In the genomic region with DNA sequence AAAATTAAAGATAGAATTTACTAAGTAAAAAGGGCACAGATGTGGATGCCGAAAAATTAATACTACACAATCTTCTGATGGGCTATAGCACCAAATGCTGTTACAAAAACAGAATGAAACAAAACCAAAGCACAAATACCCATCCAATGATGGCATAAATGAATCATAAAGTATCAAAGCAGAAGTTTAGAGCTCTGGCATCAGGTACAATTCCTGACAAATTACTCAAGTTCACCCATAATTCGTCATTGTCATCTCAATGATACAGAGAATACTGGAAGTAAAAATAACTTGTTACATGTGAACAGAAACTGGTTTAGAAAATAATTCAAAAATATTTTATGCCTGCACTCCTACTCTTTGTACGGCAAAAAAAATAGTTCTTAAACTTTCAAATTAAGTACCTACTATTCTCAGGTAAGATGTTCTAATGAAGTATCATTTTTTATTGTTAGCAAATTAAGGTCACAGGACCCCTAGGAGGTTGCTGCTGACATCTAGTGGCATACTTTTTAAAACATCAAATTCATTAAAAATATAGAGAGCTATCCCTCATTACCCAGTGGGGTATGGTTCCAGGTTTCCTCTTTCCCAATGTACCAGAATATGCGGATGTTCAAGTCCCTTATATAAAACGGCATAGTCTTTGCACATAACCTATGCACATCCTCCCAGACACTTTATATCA, we compare ENCODE assay signal across 8 cellular contexts.
DNase-seq lines count a peak whose midpoint lies in the region; ATAC-seq, FAIRE-seq and TF ChIP-seq lines count a peak whose summit lies in the region.

No MANE protein-coding gene starts in this region.

- intact Hi-C loops in OCI-LY7 (cut with micrococcal nuclease; ENCODE audit: unreplicated experiment), result loop anchor here (5.0 kb wide), 2 partner anchors 368 to 593 kb away; no protein-coding TSS in a partner anchor
- intact Hi-C loops in esophagus muscularis mucosa (cut with DNase I), result loop anchor here (10.0 kb wide), 2 partner anchors 365 to 595 kb away; no protein-coding TSS in a partner anchor

- 70% methylated on average over 5 of the region's 5 CpGs for WGBS in esophagus muscularis mucosa
- 70 to 72% methylated on average over 5 of the region's 5 CpGs for WGBS in tibial nerve, 2 donors

- H3K27ac ChIP-seq in OCI-LY7 (ENCODE audit: low read depth, low read length, poor library complexity, severe bottlenecking) (no peak overlapping the region), esophagus muscularis mucosa (replicated peaks in 1 of 4) (no peak overlapping the region), tibial nerve (no peak overlapping the region)

- peak; percentile 16 for DNase-seq in ACHN
- peak; percentile 5 for DNase-seq in OCI-LY7 (ENCODE audit: low spot score)
- DNase-seq in esophagus muscularis mucosa (ENCODE audit: extremely low spot score), result no peak
- no peak for DNase-seq in tibial nerve (ENCODE audit: low spot score in 2 of 2)
- no peak for DNase-seq in MG63

- no peaks in the 10 kb centered on the region for H3K27me3 ChIP-seq in esophagus muscularis mucosa
- no peaks in the 10 kb centered on the region for H3K27me3 ChIP-seq in tibial nerve
- no peaks in the 10 kb centered on the region for H3K27me3 ChIP-seq in MG63

- H3K79me2 ChIP-seq in OCI-LY7 (ENCODE audit: insufficient read depth, low read depth, low read length), result no peaks in the 10 kb centered on the region

- ATAC-seq in GM21786 (IDR thresholded peaks at IDR 0.05; ENCODE audit: unreplicated experiment) (no peak), HG03097 (IDR thresholded peaks at IDR 0.05; ENCODE audit: low FRiP score, unreplicated experiment) (no peak)

- H3K9me3 ChIP-seq in OCI-LY7 (ENCODE audit: low read length), result no peaks in the 10 kb centered on the region
- no peaks in the 10 kb centered on the region for H3K9me3 ChIP-seq in esophagus muscularis mucosa
- H3K9me3 ChIP-seq in tibial nerve, result no peaks in the 10 kb centered on the region
- H3K9me3 ChIP-seq in MG63, result no peaks in the 10 kb centered on the region

- no peaks in the 10 kb centered on the region for H3K9me2 ChIP-seq in OCI-LY7 (ENCODE audit: insufficient read depth, low read length)

- H3K4me2 ChIP-seq in OCI-LY7 (ENCODE audit: low read length), result no peak overlapping the region

- in situ Hi-C loops in ACHN (cut with HindIII; ENCODE audit: low pct_ligation_motif_present, low pct_unique_long_range_greater_than_20kb, low sequenced_read_pairs), result no loop called here

- BruUV-seq in OCI-LY7 (replicated peaks; lab: Mats Ljungman, UMichigan), result no TSS peak

- TF ChIP-seq CTCF in OCI-LY7 (conservative IDR thresholded peaks at IDR 0.05; ENCODE audit: low read length) (peak; percentile 76), esophagus muscularis mucosa (IDR thresholded peaks at IDR 0.05) (peak in 2 of 3 experiments; percentile 28 to 42), tibial nerve (IDR thresholded peaks at IDR 0.05) (peak; percentile 23 to 40 (median 28))

- no peak overlapping the region for H2AFZ ChIP-seq in OCI-LY7 (ENCODE audit: low read length)

- POLR2A ChIA-PET in OCI-LY7 (lab: Charles Lee), result interaction anchor here (0.6 kb wide), 1 partner anchor 364 kb away, joined by 3 read pairs; no protein-coding TSS in a partner anchor

- TF ChIP-seq EP300 in esophagus muscularis mucosa (IDR thresholded peaks at IDR 0.05), result no peak
- no peak for TF ChIP-seq EP300 in tibial nerve (IDR thresholded peaks at IDR 0.05)

- TF ChIP-seq POLR2A in esophagus muscularis mucosa (IDR thresholded peaks at IDR 0.05; ENCODE audit: low read depth) (no peak), tibial nerve (IDR thresholded peaks at IDR 0.05) (no peak)

- FAIRE-seq in G401.6 (lab: Jason Lieb, UNC), result peak; percentile 84

- H3K4me3 ChIP-seq in OCI-LY7 (ENCODE audit: low read depth, low read length, poor library complexity, severe bottlenecking) (no peak overlapping the region), esophagus muscularis mucosa (no peak overlapping the region), tibial nerve (no peak overlapping the region), MG63 (no peak overlapping the region)

- H4K20me1 ChIP-seq in OCI-LY7 (ENCODE audit: insufficient read depth, low read length), result no peaks in the 10 kb centered on the region

- H3K4me1 ChIP-seq in OCI-LY7 (ENCODE audit: insufficient read depth, low read length, poor library complexity, severe bottlenecking) (no peaks in the 10 kb centered on the region), esophagus muscularis mucosa (no peaks in the 10 kb centered on the region), tibial nerve (no peaks in the 10 kb centered on the region)

- H3K36me3 ChIP-seq in OCI-LY7 (ENCODE audit: insufficient read depth, low read length) (no peaks in the 10 kb centered on the region), esophagus muscularis mucosa (no peaks in the 10 kb centered on the region), tibial nerve (no peaks in the 10 kb centered on the region), MG63 (no peaks in the 10 kb centered on the region)

- CTCF ChIA-PET in OCI-LY7 (lab: Charles Lee; ENCODE audit: unreplicated experiment), result interaction anchor here (0.6 kb wide), 1 partner anchor 84 kb away, joined by 3 read pairs; no protein-coding TSS in a partner anchor

Comparison
In these comparisons a context has a peak if more than half of its experiments do, and no peak if none do; other contexts are left out.
1. DNase-seq: peak in ACHN (single experiment) and OCI-LY7 (single experiment); none in esophagus muscularis mucosa (single experiment), tibial nerve (0 of 2) and MG63 (single experiment).
2. Peak in every context shown above with its lines, with median percentiles within 50 percentile points of each other: CTCF ChIP-seq.